9 cellular contexts compared by ENCODE assay signal in genomic region chr17:42670199-42670924, GRCh38. TPM values are rescaled to one million over a fixed set of nuclear protein-coding genes. Genes with fewer than 3 reads are reported as not detected.
DNase-seq lines count a peak whose midpoint lies in the region; ATAC-seq and TF ChIP-seq lines count a peak whose summit lies in the region.
"Had no signal": no experiment of that assay in that cellular context is flagged by ENCODE, and none has a peak within 500 bp of the region (broad histone marks: within the 10 kb centered on the region; RNA-seq: fewer than 3 reads in every experiment).

No MANE protein-coding gene starts in this region.

- no peaks in the 10 kb centered on the region for H3K27me3 ChIP-seq in smooth muscle cell (ENCODE audit: low read depth)
- H3K27me3 ChIP-seq: SJCRH30 had no signal

- in situ Hi-C loops in GM13976 (cut with MboI; ENCODE audit: low sequenced_read_pairs, unreplicated experiment) (no loop called here), KBM-7 (cut with MboI; ENCODE audit: low pct_unique_long_range_greater_than_20kb, low sequenced_read_pairs) (no loop called here)

- H3K4me1 ChIP-seq in smooth muscle cell (ENCODE audit: low read depth): peaks cover 9% of the 10 kb centered on the region

- TF ChIP-seq POLR2A in erythroblast (IDR thresholded peaks at IDR 0.05; ENCODE audit: low read length): no peak

- H3K4me1 Mint-ChIP-seq in activated CD4-positive, alpha-beta T cell treated with anti-CD3 and anti-CD28 coated beads, Interleukin-2, amount 10 ng/mL, durations not matched to agents 24 days and 14 days: peaks cover 20% of the 10 kb centered on the region

- no peak overlapping the region for H3K27ac Mint-ChIP-seq in activated CD4-positive, alpha-beta T cell treated with anti-CD3 and anti-CD28 coated beads, Interleukin-2, amount 10 ng/mL, durations not matched to agents 24 days and 14 days

- H3K4me3 ChIP-seq in smooth muscle cell: peak overlapping the region; percentile 23
- H3K4me3 ChIP-seq: SJCRH30 had no signal

- DNase-seq in GM13976 (ENCODE audit: low spot score) (peak; percentile 80), erythroblast (lab: John Stamatoyannopoulos, UW) (peak; percentile 66 to 68), smooth muscle cell (lab: John Stamatoyannopoulos, UW; ENCODE audit: unreplicated experiment) (no peak), NCI-H187 (lab: John Stamatoyannopoulos, UW) (no peak), RKO (ENCODE audit: low spot score) (no peak), KBM-7 (no peak)
- peak; percentile 82 for DNase-seq in activated CD4-positive, alpha-beta T cell treated with anti-CD3 and anti-CD28 coated beads, Interleukin-2, amount 10 ng/mL, durations not matched to agents 24 days and 14 days
- DNase-seq: SJCRH30 had no signal

- H4K20me1 ChIP-seq in smooth muscle cell (ENCODE audit: low read depth): peaks cover 47% of the 10 kb centered on the region

- TF ChIP-seq CTCF in GM13976 (IDR thresholded peaks at IDR 0.05; ENCODE audit: borderline replicate concordance, control extremely low read depth, extremely low read depth, insufficient read depth, missing control alignments) (peak; percentile 56), smooth muscle cell (IDR thresholded peaks at IDR 0.05; ENCODE audit: borderline replicate concordance, insufficient read depth, poor library complexity, severe bottlenecking) (no peak)

- H3K27me3 Mint-ChIP-seq in activated CD4-positive, alpha-beta T cell treated with anti-CD3 and anti-CD28 coated beads, Interleukin-2, amount 10 ng/mL, durations not matched to agents 24 days and 14 days: peaks cover 47% of the 10 kb centered on the region

- intact Hi-C loops in activated CD4-positive, alpha-beta T cell treated with anti-CD3 and anti-CD28 coated beads, Interleukin-2, amount 10 ng/mL, durations not matched to agents 24 days and 14 days (cut with micrococcal nuclease): loop anchor here (1.0 kb wide), 1 partner anchor 8 kb away; no protein-coding TSS in a partner anchor

- no peak for ATAC-seq in HG03565 (IDR thresholded peaks at IDR 0.05; ENCODE audit: unreplicated experiment)

- 24% methylated on average over 61 of the region's 71 CpGs for WGBS in smooth muscle cell (ENCODE audit: low lambda C conversion rate)

- peaks cover 18% of the 10 kb centered on the region for H3F3A ChIP-seq in smooth muscle cell (ENCODE audit: low read depth)

- H3K9ac ChIP-seq in smooth muscle cell (ENCODE audit: low read depth): no peak overlapping the region

- peak overlapping the region; percentile 75 for H3K4me3 Mint-ChIP-seq in activated CD4-positive, alpha-beta T cell treated with anti-CD3 and anti-CD28 coated beads, Interleukin-2, amount 10 ng/mL, durations not matched to agents 24 days and 14 days

- H3K9me3 Mint-ChIP-seq in activated CD4-positive, alpha-beta T cell treated with anti-CD3 and anti-CD28 coated beads, Interleukin-2, amount 10 ng/mL, durations not matched to agents 24 days and 14 days: no peaks in the 10 kb centered on the region

- peak overlapping the region; percentile 68 for H3K4me2 ChIP-seq in smooth muscle cell

- no peaks in the 10 kb centered on the region for H3K9me3 ChIP-seq in smooth muscle cell (replicated peaks; ENCODE audit: low read depth)
- H3K9me3 ChIP-seq: SJCRH30 had no signal

- no peaks in the 10 kb centered on the region for H3K79me2 ChIP-seq in smooth muscle cell (ENCODE audit: low read depth)

- H3K27ac ChIP-seq in smooth muscle cell (ENCODE audit: low read depth): no peak overlapping the region
- H3K27ac ChIP-seq: SJCRH30 had no signal

- no peak overlapping the region for H2AFZ ChIP-seq in smooth muscle cell (ENCODE audit: low read depth)

- H3K36me3 Mint-ChIP-seq in activated CD4-positive, alpha-beta T cell treated with anti-CD3 and anti-CD28 coated beads, Interleukin-2, amount 10 ng/mL, durations not matched to agents 24 days and 14 days (ENCODE audit: low read depth): peaks cover 10% of the 10 kb centered on the region

- no peaks in the 10 kb centered on the region for H3K36me3 ChIP-seq in smooth muscle cell (ENCODE audit: low read depth)

RNA-seq across cellular contexts. Expression of gene PLEKHH3, which starts 6.4 kb away (rescaled TPM):
- total RNA-seq in activated CD4-positive, alpha-beta T cell treated with anti-CD3 and anti-CD28 coated beads, Interleukin-2, amount 10 ng/mL, durations not matched to agents 24 days and 14 days: 0.77 and 1.1 TPM in 2 replicates
- total RNA-seq in smooth muscle cell: 5.0 and 13.3 TPM in 2 replicates
- 23.6 and 23.7 TPM in 2 replicates for polyA plus RNA-seq in smooth muscle cell

RNA-seq across cellular contexts. Expression of gene TUBG2, which starts 11.3 kb away (rescaled TPM):
- total RNA-seq in activated CD4-positive, alpha-beta T cell treated with anti-CD3 and anti-CD28 coated beads, Interleukin-2, amount 10 ng/mL, durations not matched to agents 24 days and 14 days: 11.8 and 12.9 TPM in 2 replicates
- 23.1 and 28.2 TPM in 2 replicates for total RNA-seq in smooth muscle cell
- 42.3 and 54.6 TPM in 2 replicates for polyA plus RNA-seq in smooth muscle cell

RNA-seq across cellular contexts. Expression of gene CCR10, which starts 11.3 kb away (rescaled TPM):
- total RNA-seq in activated CD4-positive, alpha-beta T cell treated with anti-CD3 and anti-CD28 coated beads, Interleukin-2, amount 10 ng/mL, durations not matched to agents 24 days and 14 days: 0.17 and 0.75 TPM in 2 replicates
- 10.1 TPM in 1 of 2 replicates, not detected in the other for total RNA-seq in smooth muscle cell
- 2.0 and 3.8 TPM in 2 replicates for polyA plus RNA-seq in smooth muscle cell

RNA-seq across cellular contexts. Expression of gene CNTNAP1, which starts 12.0 kb away (rescaled TPM):
- total RNA-seq in activated CD4-positive, alpha-beta T cell treated with anti-CD3 and anti-CD28 coated beads, Interleukin-2, amount 10 ng/mL, durations not matched to agents 24 days and 14 days: 3.0 and 3.2 TPM in 2 replicates
- 7.1 and 9.5 TPM in 2 replicates for total RNA-seq in smooth muscle cell
- 2.0 and 4.5 TPM in 2 replicates for polyA plus RNA-seq in smooth muscle cell

Comparison
In these comparisons a context has a peak if more than half of its experiments do, and no peak if none do; other contexts are left out.
1. DNase-seq: peak in GM13976 (single experiment), activated CD4-positive, alpha-beta T cell treated with anti-CD3 and anti-CD28 coated beads, Interleukin-2, amount 10 ng/mL, durations not matched to agents 24 days and 14 days (single experiment) and erythroblast (2 of 2); none in smooth muscle cell (single experiment), NCI-H187 (0 of 2), RKO (single experiment) and KBM-7 (single experiment).